27 cellular contexts compared by ENCODE assay signal in genomic region chr10:5985029-5985428, GRCh38.
"Had no signal": no experiment of that assay in that cellular context is flagged by ENCODE, and none has a peak within 500 bp of the region (broad histone marks: within the 10 kb centered on the region; RNA-seq: fewer than 3 reads in every experiment).

No MANE protein-coding gene starts in this region.

- H3K36me3 ChIP-seq: brain microvascular endothelial cell, colonic mucosa, gastroesophageal sphincter, heart right ventricle had no signal

- DNase-seq: activated CD4-positive, alpha-beta T cell treated with anti-CD3 and anti-CD28 coated beads for 36 hours; activated CD4-positive, alpha-beta T cell treated with anti-CD3 and anti-CD28 coated beads, Interleukin-2, amount 10 ng/mL, durations not matched to agents 24 days and 14 days; activated CD4-positive, CD25-positive, alpha-beta regulatory T cell; activated CD4-positive, CD25-positive, alpha-beta regulatory T cell treated with anti-CD3 and anti-CD28 coated beads, Interleukin-2, amount 50 U/mL, for 72 hours; activated CD8-positive, alpha-beta memory T cell treated with anti-CD3 and anti-CD28 coated beads for 24 hours; activated CD8-positive, alpha-beta memory T cell treated with anti-CD3 and anti-CD28 coated beads, Interleukin-2, amount 50 U/mL, for 48 hours; activated CD8-positive, alpha-beta T cell treated with anti-CD3 and anti-CD28 coated beads for 36 hours; activated effector memory CD4-positive, alpha-beta T cell treated with Interleukin-2 at 50 U/mL for 16 hours; activated gamma-delta T cell treated with Interleukin-2 at 50 U/mL for 16 hours; activated naive CD4-positive, alpha-beta T cell treated with anti-CD3 and anti-CD28 coated beads, Interleukin-2, amount 50 U/mL, for 16 hours; activated naive CD4-positive, alpha-beta T cell treated with Interleukin-2 at 50 U/mL for 16 hours; activated T-cell treated with anti-CD3 and anti-CD28 coated beads, Interleukin-2, amount 50 U/mL, for 4 hours; amniotic stem cell; anterior cingulate cortex; brain microvascular endothelial cell; colonic mucosa; effector CD8-positive, alpha-beta T cell; foreskin melanocyte; heart right ventricle; T-helper 2 cell had no signal

- H3K27ac ChIP-seq: brain microvascular endothelial cell, colonic mucosa, epithelial cell of prostate, heart right ventricle had no signal

- H3K4me3 ChIP-seq: colonic mucosa, gastroesophageal sphincter, heart right ventricle had no signal

- H3K27me3 ChIP-seq: brain microvascular endothelial cell, colonic mucosa, heart right ventricle had no signal

- ATAC-seq: activated CD4-positive, alpha-beta T cell treated with anti-CD3 and anti-CD28 coated beads for 36 hours; activated CD8-positive, alpha-beta T cell treated with anti-CD3 and anti-CD28 coated beads for 36 hours; activated T-cell treated with anti-CD3 and anti-CD28 coated beads, Interleukin-2, amount 50 U/mL, for 4 hours; activated T-helper 17 cell treated with anti-CD3 and anti-CD28 coated beads, Interleukin-2, amount 50 U/mL, for 72 hours; gastroesophageal sphincter had no signal

- FAIRE-seq: astrocyte, bronchial epithelial cell, endometrium, endothelial cell of umbilical vein had no signal

- H3K4me1 ChIP-seq: colonic mucosa had no signal

- H3K9me3 ChIP-seq: colonic mucosa, gastroesophageal sphincter, heart right ventricle had no signal
